In genomic region chr17:6656797-6657632, GRCh38 we compare ENCODE assay signal across 6 cellular contexts. TPM values are rescaled to one million over a fixed set of nuclear protein-coding genes. Genes with fewer than 3 reads are reported as not detected.
DNase-seq lines count a peak whose midpoint lies in the region; ATAC-seq and TF ChIP-seq lines count a peak whose summit lies in the region.
"Not testable (repeated sequence)": the region's sequence is repeated elsewhere in the genome, so short reads cannot be mapped to it uniquely, and the experiment has no call there.

No MANE protein-coding gene starts in this region.

- peaks cover 26% of the 10 kb centered on the region for H3K4me1 Mint-ChIP-seq in progenitor cell of endocrine pancreas (ENCODE audit: low read depth)

- intact Hi-C loops in heart right ventricle (cut with DNase I) = not testable (repeated sequence)

- DNase-seq in H7 = peak; percentile 86
- DNase-seq in activated effector memory CD4-positive, alpha-beta T cell treated with Interleukin-2 at 50 U/mL for 16 hours = peak; percentile 52
- not testable (repeated sequence) for DNase-seq in heart right ventricle; progenitor cell of endocrine pancreas (ENCODE audit: low spot score, unreplicated experiment)

- peak overlapping the region; percentile 34; the same call in 1 of the 2 replicates for H3K27ac ChIP-seq in 22Rv1
- not testable (repeated sequence) for H3K27ac ChIP-seq in heart right ventricle

- H3K36me3 ChIP-seq in H7 (replicated peaks; ENCODE audit: control insufficient read depth, insufficient read depth, low read length); heart right ventricle: not testable (repeated sequence)

- H3K4me3 ChIP-seq in H7 (ENCODE audit: insufficient read depth, low read depth, low read length) (peak overlapping the region; percentile 46), heart right ventricle (peak overlapping the region in 6 of 10 donors; percentile 15 to 40 (median 30))

- H3K9me3 Mint-ChIP-seq in progenitor cell of endocrine pancreas (ENCODE audit: low read depth) = not testable (repeated sequence)

- H3K4me1 ChIP-seq in heart right ventricle = peaks cover 0 to 39% (median 14%) of the 10 kb centered on the region in 9 donors

- H3K27me3 ChIP-seq in H7 (ENCODE audit: control insufficient read depth, insufficient read depth, low read length) = peaks cover 60% of the 10 kb centered on the region
- H3K27me3 ChIP-seq in heart right ventricle = peaks cover 0 to 86% (median 50%) of the 10 kb centered on the region in 7 donors

- not testable (repeated sequence) for TF ChIP-seq CTCF in 22Rv1 (IDR thresholded peaks at IDR 0.05); heart right ventricle (IDR thresholded peaks at IDR 0.05); progenitor cell of endocrine pancreas (IDR thresholded peaks at IDR 0.05; ENCODE audit: unreplicated experiment)

- not testable (repeated sequence) for H3K36me3 Mint-ChIP-seq in progenitor cell of endocrine pancreas (ENCODE audit: insufficient read depth)

- H3K9me3 ChIP-seq in heart right ventricle = not testable (repeated sequence)

- peak overlapping the region; percentile 74 for H3K4me3 Mint-ChIP-seq in progenitor cell of endocrine pancreas (ENCODE audit: low read depth)

- not testable (repeated sequence) for H3K27ac Mint-ChIP-seq in progenitor cell of endocrine pancreas

- peaks cover 42% of the 10 kb centered on the region for H3K27me3 Mint-ChIP-seq in progenitor cell of endocrine pancreas

- peak; percentile 32 for ATAC-seq in SK-N-SH treated with all-trans-retinoic acid at 6 μM for 48 hours
- peak in 4 of 8 donors; percentile 14 to 35 (median 24) for ATAC-seq in heart right ventricle

- WGBS in heart right ventricle, 2 donors = 6 to 8% methylated on average over 46 to 52 of the region's 55 CpGs

RNA-seq across cellular contexts. Expression of gene C17orf100, which starts 5.5 kb away (rescaled TPM):
- total RNA-seq in H7 (2014; rRNA removed; shearing (Covaris generic)) = 0.37 and 0.55 TPM in 2 replicates
- total RNA-seq in heart right ventricle = 1 to 10 TPM in 1 of 10 donors, under 1 TPM in 8, not detected in 1; 0.30 to 1.2 (median 0.57) TPM
- polyA plus RNA-seq in heart right ventricle = 1 to 10 TPM in 1 of 2 donors, under 1 TPM in 1; 0.99 to 1.4 TPM
- total RNA-seq in progenitor cell of endocrine pancreas = 6.1 TPM in 2 replicates

RNA-seq across cellular contexts. Expression of gene MED31, which starts 5.6 kb away (rescaled TPM):
- 3.9 and 6.3 TPM in 2 replicates for total RNA-seq in H7 (2014; rRNA removed; shearing (Covaris generic))
- total RNA-seq in heart right ventricle (10 to 100 TPM in 8 of 10 donors, 1 to 10 TPM in 2; 8.4 to 17.5 (median 14.2) TPM), progenitor cell of endocrine pancreas (17.8 and 18.2 TPM in 2 replicates)
- 10 to 100 TPM; 17.5 to 18.6 TPM for polyA plus RNA-seq in heart right ventricle

RNA-seq across cellular contexts. Expression of gene TXNDC17, which starts 16.2 kb away (rescaled TPM):
- 129 and 172 TPM in 2 replicates for total RNA-seq in H7 (2014; rRNA removed; shearing (Covaris generic))
- total RNA-seq in heart right ventricle (10 to 100 TPM; 33.3 to 59.2 (median 43.5) TPM), progenitor cell of endocrine pancreas (104 and 105 TPM in 2 replicates)
- 100 to 1,000 TPM in 1 of 2 donors, 10 to 100 TPM in 1; 60.4 to 172 TPM for polyA plus RNA-seq in heart right ventricle

RNA-seq across cellular contexts. Expression of gene KIAA0753, which starts 16.5 kb away (rescaled TPM):
- 13.1 and 13.9 TPM in 2 replicates for total RNA-seq in H7 (2014; rRNA removed; shearing (Covaris generic))
- total RNA-seq in heart right ventricle (1 to 10 TPM; 3.6 to 9.9 (median 6.0) TPM), progenitor cell of endocrine pancreas (55.9 and 58.2 TPM in 2 replicates)
- 1 to 10 TPM; 2.4 to 3.2 TPM for polyA plus RNA-seq in heart right ventricle

RNA-seq across cellular contexts. Expression of gene SLC13A5, which starts 56.2 kb away (rescaled TPM):
- total RNA-seq in H7 (2014; rRNA removed; shearing (Covaris generic)) = 0.10 and 0.11 TPM in 2 replicates
- total RNA-seq in heart right ventricle (under 1 TPM in 2 of 10 donors, not detected in 8; 0.17 to 0.36 TPM), progenitor cell of endocrine pancreas (0.93 and 1.1 TPM in 2 replicates)
- under 1 TPM in 1 of 2 donors, not detected in 1; 0.03 TPM for polyA plus RNA-seq in heart right ventricle
